ENCODE assay signal across 15 cellular contexts in the genomic region with DNA sequence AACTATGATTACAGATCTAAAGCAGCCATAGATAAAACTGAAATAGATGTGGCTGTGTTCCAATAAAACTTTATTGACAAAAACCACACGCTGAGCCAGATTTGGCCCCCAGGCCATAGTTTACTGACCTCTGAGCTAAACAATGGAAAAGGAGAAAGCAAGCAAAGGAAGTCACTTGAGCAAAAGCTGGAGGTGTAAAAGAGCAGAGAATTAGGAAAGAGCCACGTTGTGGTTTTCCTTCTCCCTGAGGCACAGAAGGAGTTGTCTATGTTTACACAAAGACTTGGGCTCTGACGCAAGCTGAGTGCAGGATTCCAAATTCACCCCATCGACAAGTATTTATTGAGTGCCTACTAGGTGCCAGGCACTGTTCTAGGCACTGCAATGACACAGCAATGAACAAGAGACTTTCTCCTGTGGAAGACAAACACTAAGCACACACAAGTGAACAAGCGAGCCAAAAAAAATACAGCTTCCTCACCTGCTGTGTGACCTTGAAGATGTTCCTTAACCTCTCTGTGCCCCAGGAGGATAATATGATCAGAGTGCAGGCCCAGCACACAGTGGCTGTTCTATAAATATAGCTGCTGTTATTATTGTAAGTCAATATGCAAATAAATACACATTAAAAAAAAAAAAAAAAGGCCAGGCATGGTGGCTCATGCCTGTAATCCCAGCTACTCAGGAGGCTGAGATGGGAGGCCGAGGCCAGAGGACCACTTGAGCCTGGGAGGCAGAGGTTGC.
A peak's percentile ranks its signal among the peaks of the same experiment; 100 is the strongest.
DNase-seq lines count a peak whose midpoint lies in the region; ATAC-seq and TF ChIP-seq lines count a peak whose summit lies in the region.
"Had no signal": no experiment of that assay in that cellular context is flagged by ENCODE, and none has a peak within 500 bp of the region (broad histone marks: within the 10 kb centered on the region; RNA-seq: fewer than 3 reads in every experiment).

No MANE protein-coding gene starts in this region.

- CTCF ChIA-PET in AG04450 (lab: Charles Lee) = no interaction called here
- CTCF ChIA-PET in T-cell (lab: Charles Lee) = interaction anchor here in 1 of 2 donors (0.6 kb wide), 1 partner anchor 360 kb away, joined by 4 read pairs; no protein-coding TSS in a partner anchor

- no peaks in the 10 kb centered on the region for H3K36me3 Mint-ChIP-seq in HFFc6 (ENCODE audit: low read depth)
- no peaks in the 10 kb centered on the region for H3K36me3 Mint-ChIP-seq in T-cell
- H3K36me3 Mint-ChIP-seq: brain had no signal

- H3K4me3 ChIP-seq in AG04450 (ENCODE audit: low read depth, low read length) (no peak overlapping the region), fibroblast of the aortic adventitia (ENCODE audit: low read depth, low read length) (no peak overlapping the region)
- H3K4me3 ChIP-seq: tibial artery had no signal

- DNase-seq in AG04450 (ENCODE audit: low read depth, low spot score) (peak; percentile 53), HFFc6 (peak; percentile 72), SKM-1 (lab: John Stamatoyannopoulos, UW; ENCODE audit: unreplicated experiment) (peak; percentile 50), fibroblast of the aortic adventitia (ENCODE audit: low read depth) (peak; percentile 63), left ventricle myocardium superior (no peak), T-cell (no peak)
- DNase-seq in central memory CD4-positive, alpha-beta T cell = no peak
- DNase-seq: CD4-positive, alpha-beta T cell; NCI-H446; T-helper 2 cell had no signal

- H3K4me1 Mint-ChIP-seq in HFFc6 (ENCODE audit: low read depth) (peaks cover 46% of the 10 kb centered on the region), T-cell (no peaks in the 10 kb centered on the region)

- H3K27me3 ChIP-seq in AG04450 (ENCODE audit: control insufficient read depth, insufficient read depth, low read length) = no peaks in the 10 kb centered on the region
- H3K27me3 ChIP-seq: tibial artery had no signal

- peak overlapping the region; percentile 57 for H3K27ac Mint-ChIP-seq in HFFc6
- no peak overlapping the region for H3K27ac Mint-ChIP-seq in T-cell
- H3K27ac Mint-ChIP-seq: CD4-positive, alpha-beta T cell; progenitor cell of endocrine pancreas had no signal

- POLR2A ChIA-PET in AG04450 (lab: Yijun Ruan, JAX) = interaction anchor here (0.6 to 1.0 kb wide), 3 partner anchors 11 to 244 kb away, joined by 3 to 4 read pairs (median 3); no protein-coding TSS in a partner anchor
- POLR2A ChIA-PET in T-cell (lab: Charles Lee) = no interaction called here

- H3K27me3 Mint-ChIP-seq in HFFc6 (ENCODE audit: insufficient read depth) = no peaks in the 10 kb centered on the region
- H3K27me3 Mint-ChIP-seq in T-cell = peaks cover 5 to 8% of the 10 kb centered on the region in 2 donors
- H3K27me3 Mint-ChIP-seq: CD4-positive, alpha-beta T cell had no signal

- TF ChIP-seq CTCF in AG04450 (IDR thresholded peaks at IDR 0.05; ENCODE audit: low read depth, low read length) (no peak), HFFc6 (IDR thresholded peaks at IDR 0.05) (no peak), fibroblast of the aortic adventitia (IDR thresholded peaks at IDR 0.05; ENCODE audit: insufficient read depth, low read length) (no peak)

- intact Hi-C loops in left ventricle myocardium superior (cut with micrococcal nuclease) = no loop called here

- H3K9me3 Mint-ChIP-seq in HFFc6 (no peaks in the 10 kb centered on the region), T-cell (no peaks in the 10 kb centered on the region)
- H3K9me3 Mint-ChIP-seq: CD4-positive, alpha-beta T cell had no signal

- no peak for ATAC-seq in HG03521 (IDR thresholded peaks at IDR 0.05; ENCODE audit: unreplicated experiment)
- no peak for ATAC-seq in left ventricle myocardium superior
- no peak for ATAC-seq in T-cell (replicated peaks in 1 of 4)

- no peak overlapping the region for H3K4me3 Mint-ChIP-seq in HFFc6
- H3K4me3 Mint-ChIP-seq in T-cell = no peak overlapping the region
- H3K4me3 Mint-ChIP-seq: brain; CD4-positive, alpha-beta T cell had no signal

- H3K9me3 ChIP-seq in AG04450 (ENCODE audit: control insufficient read depth, insufficient read depth, low read length) = peaks cover 3% of the 10 kb centered on the region; the same call in 1 of the 2 replicates
- H3K9me3 ChIP-seq: tibial artery had no signal

- H3K27ac ChIP-seq in AG04450 (ENCODE audit: low read depth, low read length) = peak overlapping the region; percentile 33
- H3K27ac ChIP-seq: KMS-11, tibial artery had no signal

Comparison
In these comparisons a context has a peak if more than half of its experiments do, and no peak if none do; other contexts are left out.
1. DNase-seq: peak in AG04450 (single experiment), HFFc6 (single experiment), SKM-1 (single experiment) and fibroblast of the aortic adventitia (single experiment); none in left ventricle myocardium superior (single experiment), T-cell (0 of 34) and central memory CD4-positive, alpha-beta T cell (single experiment).